17 cellular contexts compared by ENCODE assay signal in the genomic region with DNA sequence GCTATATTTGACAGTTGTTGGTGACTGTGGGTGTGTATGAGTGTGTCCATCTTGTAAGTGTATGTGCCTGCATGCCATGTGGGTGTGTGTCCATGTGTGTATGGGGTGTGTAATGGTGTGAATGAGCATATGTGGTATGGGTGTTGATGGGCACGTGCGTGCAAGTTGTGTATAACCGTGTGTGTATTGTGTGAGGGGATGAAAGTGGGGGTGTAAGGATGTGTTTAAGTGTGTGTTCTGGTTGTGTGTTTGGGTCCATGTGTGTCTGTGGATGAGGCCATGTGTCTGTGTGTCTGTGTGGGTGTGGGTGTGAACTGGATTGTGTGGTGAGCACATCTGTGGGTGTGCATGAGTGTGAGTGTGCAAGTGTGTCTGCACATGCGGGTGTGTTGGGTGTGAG. TPM values are rescaled to one million over a fixed set of nuclear protein-coding genes. Genes with fewer than 3 reads are reported as not detected.
DNase-seq lines count a peak whose midpoint lies in the region; ATAC-seq, FAIRE-seq and TF ChIP-seq lines count a peak whose summit lies in the region.
"Had no signal": no experiment of that assay in that cellular context is flagged by ENCODE, and none has a peak within 500 bp of the region (broad histone marks: within the 10 kb centered on the region; RNA-seq: fewer than 3 reads in every experiment).

No MANE protein-coding gene starts in this region.

- intact Hi-C loops in A673 (cut with micrococcal nuclease; ENCODE audit: unreplicated experiment) = no loop called here
- intact Hi-C loops in CD4-positive, alpha-beta memory T cell (cut with micrococcal nuclease) = no loop called here

- ATAC-seq in naive B cell (ENCODE audit: low read depth in 2 of 2) (no peak), GM21529 (IDR thresholded peaks at IDR 0.05; ENCODE audit: unreplicated experiment) (no peak)

- H3K4me3 ChIP-seq in A673 (ENCODE audit: low read depth, low read length, poor library complexity, severe bottlenecking) (peak overlapping the region; percentile 43), astrocyte (ENCODE audit: insufficient read depth, low read depth, low read length) (no peak overlapping the region), Karpas-422 (ENCODE audit: low read length) (no peak overlapping the region)
- H3K4me3 ChIP-seq in CD4-positive, alpha-beta memory T cell (ENCODE audit: low read length in 2 of 2) = no peak overlapping the region
- H3K4me3 ChIP-seq: MG63 had no signal

- H3K4me1 ChIP-seq in A673 (ENCODE audit: insufficient read depth, low read length, poor library complexity, severe bottlenecking) (peaks cover 7% of the 10 kb centered on the region), astrocyte (ENCODE audit: insufficient read depth, low read length) (no peaks in the 10 kb centered on the region), Karpas-422 (ENCODE audit: low read length) (peaks cover 10% of the 10 kb centered on the region)
- peaks cover 27% of the 10 kb centered on the region for H3K4me1 ChIP-seq in CD4-positive, alpha-beta memory T cell (ENCODE audit: insufficient read depth, low read length)

- H3K4me3 Mint-ChIP-seq in CD4-positive, alpha-beta memory T cell = peak overlapping the region in 6 of 8 donors; percentile 25 to 79 (median 54)
- H3K4me3 Mint-ChIP-seq in astrocyte (ENCODE audit: unreplicated experiment) (peak overlapping the region; percentile 65), naive B cell (peak overlapping the region in 7 of 8 donors; percentile 5 to 66 (median 23))

- BruUV-seq in A673 (replicated peaks; lab: Mats Ljungman, UMichigan) = no TSS peak

- H3K36me3 Mint-ChIP-seq in CD4-positive, alpha-beta memory T cell = peaks cover 0 to 3% of the 10 kb centered on the region in 2 donors
- H3K36me3 Mint-ChIP-seq in astrocyte (ENCODE audit: low read depth, unreplicated experiment) = no peaks in the 10 kb centered on the region
- no peaks in the 10 kb centered on the region for H3K36me3 Mint-ChIP-seq in naive B cell

- no peak overlapping the region for H3K27ac ChIP-seq in A673 (ENCODE audit: low read depth, low read length, poor library complexity, severe bottlenecking)
- H3K27ac ChIP-seq in CD4-positive, alpha-beta memory T cell (ENCODE audit: low read depth, low read length) = no peak overlapping the region
- no peak overlapping the region for H3K27ac ChIP-seq in astrocyte (ENCODE audit: low read depth, low read length)
- H3K27ac ChIP-seq in Karpas-422 (ENCODE audit: low read length) = no peak overlapping the region
- H3K27ac ChIP-seq: ascending aorta, C4-2B had no signal

- H3K79me2 ChIP-seq in astrocyte (ENCODE audit: insufficient read depth, low read length) (no peaks in the 10 kb centered on the region), Karpas-422 (ENCODE audit: low read length) (no peaks in the 10 kb centered on the region)

- H2AFZ ChIP-seq in astrocyte (ENCODE audit: low read depth, low read length) = no peak overlapping the region
- no peak overlapping the region for H2AFZ ChIP-seq in Karpas-422 (ENCODE audit: low read length)

- H3K27me3 ChIP-seq in A673 (replicated peaks; ENCODE audit: insufficient read depth, low read depth, low read length, poor library complexity) (peaks cover 19% of the 10 kb centered on the region), astrocyte (ENCODE audit: insufficient read depth, low read length) (peaks cover 26% of the 10 kb centered on the region), Karpas-422 (ENCODE audit: low read length) (no peaks in the 10 kb centered on the region)
- H3K27me3 ChIP-seq in CD4-positive, alpha-beta memory T cell (ENCODE audit: insufficient read depth, low read length) = no peaks in the 10 kb centered on the region
- H3K27me3 ChIP-seq: ascending aorta had no signal

- peaks cover 22 to 41% (median 26%) of the 10 kb centered on the region in 4 donors for H3K4me1 Mint-ChIP-seq in CD4-positive, alpha-beta memory T cell
- H3K4me1 Mint-ChIP-seq in astrocyte (ENCODE audit: low read depth, unreplicated experiment) (no peaks in the 10 kb centered on the region), naive B cell (peaks cover 12 to 31% (median 21%) of the 10 kb centered on the region in 3 donors)

- H3K36me3 ChIP-seq in A673 (ENCODE audit: insufficient read depth, low read length, poor library complexity, severe bottlenecking) = no peaks in the 10 kb centered on the region
- no peaks in the 10 kb centered on the region for H3K36me3 ChIP-seq in CD4-positive, alpha-beta memory T cell (ENCODE audit: insufficient read depth, low read length)
- H3K36me3 ChIP-seq in astrocyte (ENCODE audit: insufficient read depth, low read length) = no peaks in the 10 kb centered on the region
- H3K36me3 ChIP-seq in Karpas-422 (ENCODE audit: insufficient read depth, low read length) = no peaks in the 10 kb centered on the region
- H3K36me3 ChIP-seq: ascending aorta, MG63 had no signal

- CTCF ChIA-PET in A673 (lab: Charles Lee) = no interaction called here
- CTCF ChIA-PET in CD4-positive, alpha-beta memory T cell (lab: Charles Lee; ENCODE audit: partially characterized antibody) = interaction anchor here (1.4 kb wide), 1 partner anchor 54 kb away, joined by 5 read pairs; no protein-coding TSS in a partner anchor

- DNase-seq in A673 (ENCODE audit: low spot score) = no peak
- DNase-seq in CD4-positive, alpha-beta memory T cell = no peak
- DNase-seq in astrocyte (ENCODE audit: low read depth) = no peak
- DNase-seq in naive B cell = no peak
- DNase-seq in Karpas-422 = no peak
- no peak for DNase-seq in effector CD8-positive, alpha-beta T cell (lab: John Stamatoyannopoulos, UW)
- no peak for DNase-seq in NCI-H2196 (lab: John Stamatoyannopoulos, UW; ENCODE audit: unreplicated experiment)
- DNase-seq: activated CD8-positive, alpha-beta memory T cell treated with anti-CD3 and anti-CD28 coated beads, Interleukin-2, amount 50 U/mL, for 4 hours; dorsolateral prefrontal cortex; NCI-H2107 had no signal

- H3K9me3 ChIP-seq in A673 (ENCODE audit: low read depth, low read length, poor library complexity, severe bottlenecking) (no peaks in the 10 kb centered on the region), astrocyte (ENCODE audit: insufficient read depth, low read depth, low read length) (no peaks in the 10 kb centered on the region), Karpas-422 (ENCODE audit: low read length) (no peaks in the 10 kb centered on the region)
- no peaks in the 10 kb centered on the region for H3K9me3 ChIP-seq in CD4-positive, alpha-beta memory T cell (ENCODE audit: control insufficient read depth in 1 of 2, low read length in 2 of 2)
- H3K9me3 ChIP-seq: ascending aorta, MG63 had no signal

- H4K20me1 ChIP-seq in astrocyte (ENCODE audit: insufficient read depth, low read length) (peaks cover 5% of the 10 kb centered on the region), Karpas-422 (ENCODE audit: insufficient read depth, low read depth, low read length) (no peaks in the 10 kb centered on the region)

- POLR2A ChIA-PET in A673 (lab: Charles Lee; ENCODE audit: low non-redundant PET) = interaction anchor here (0.7 kb wide), 1 partner anchor 40 kb away, joined by 5 read pairs; no protein-coding TSS in a partner anchor
- POLR2A ChIA-PET in CD4-positive, alpha-beta memory T cell (lab: Charles Lee; ENCODE audit: partially characterized antibody) = interaction anchor here (0.6 to 17.7 kb wide), 3 partner anchors 20 to 104 kb away, joined by 3 to 1324 read pairs (median 4); no protein-coding TSS in a partner anchor

- FAIRE-seq in astrocyte (lab: Jason Lieb, UNC) = no peak
- FAIRE-seq: G401.6, GM19239, islet of Langerhans had no signal

- H3K9ac ChIP-seq in astrocyte (ENCODE audit: low read length) = no peak overlapping the region
- H3K9ac ChIP-seq in Karpas-422 (ENCODE audit: low read length) = no peak overlapping the region

- TF ChIP-seq CTCF in A673 (conservative IDR thresholded peaks at IDR 0.05; ENCODE audit: low read depth, low read length) (no peak), astrocyte (IDR thresholded peaks at IDR 0.05; ENCODE audit: insufficient read depth, low read depth, low read length) (no peak)

- H3K27ac Mint-ChIP-seq in CD4-positive, alpha-beta memory T cell = peak overlapping the region in 2 of 7 donors; percentile 13 to 83
- H3K27ac Mint-ChIP-seq in astrocyte (ENCODE audit: unreplicated experiment) (no peak overlapping the region), naive B cell (peak overlapping the region in 2 of 6 donors; percentile 1 to 69)

- H3K9me3 Mint-ChIP-seq in CD4-positive, alpha-beta memory T cell = no peaks in the 10 kb centered on the region
- H3K9me3 Mint-ChIP-seq in astrocyte (ENCODE audit: unreplicated experiment) (no peaks in the 10 kb centered on the region), naive B cell (no peaks in the 10 kb centered on the region)

- H3K4me2 ChIP-seq in astrocyte (ENCODE audit: low read length) = peak overlapping the region; percentile 78
- no peak overlapping the region for H3K4me2 ChIP-seq in Karpas-422 (ENCODE audit: low read depth, low read length, poor library complexity, severe bottlenecking)

- peaks cover 2 to 3% of the 10 kb centered on the region in 2 donors for H3K27me3 Mint-ChIP-seq in CD4-positive, alpha-beta memory T cell
- H3K27me3 Mint-ChIP-seq in astrocyte (ENCODE audit: low read depth, unreplicated experiment) (peaks cover 43% of the 10 kb centered on the region), naive B cell (peaks cover 6 to 17% (median 13%) of the 10 kb centered on the region in 3 donors)

- no peaks in the 10 kb centered on the region for H3K9me2 ChIP-seq in Karpas-422 (replicated peaks; ENCODE audit: insufficient read depth, low read length)

RNA-seq across cellular contexts. Expression of gene FAM78A, which starts 5.9 kb away (rescaled TPM):
- 0.84 and 1.7 TPM in 2 replicates for total RNA-seq in A673 (2021)
- total RNA-seq in CD4-positive, alpha-beta memory T cell = 10 to 100 TPM; 93.5 TPM
- 10 to 100 TPM in 1 of 2 donors, 1 to 10 TPM in 1; 5.5 to 29.2 TPM for polyA plus RNA-seq in CD4-positive, alpha-beta memory T cell
- 0.73 and 1.1 TPM in 2 replicates for total RNA-seq in astrocyte
- polyA plus RNA-seq in naive B cell (ENCODE audit: low read depth in 6 of 6) = 10 to 100 TPM in 4 of 6 donors, 1 to 10 TPM in 2; 5.2 to 18.3 (median 11.6) TPM
- total RNA-seq in Karpas-422 (2014; rRNA removed; shearing (Covaris generic); ENCODE audit: low replicate concordance) = 31.6 and 43.9 TPM in 2 replicates

RNA-seq across cellular contexts. Expression of gene PLPP7, which starts 7.3 kb away (rescaled TPM):
- total RNA-seq in A673 (2021) = not detected in 2 replicates
- not detected for total RNA-seq in CD4-positive, alpha-beta memory T cell
- not detected for polyA plus RNA-seq in CD4-positive, alpha-beta memory T cell
- 0.20 and 0.65 TPM in 2 replicates for total RNA-seq in astrocyte
- 1 to 10 TPM in 3 of 6 donors, under 1 TPM in 2, not detected in 1; 0.78 to 2.0 (median 1.2) TPM for polyA plus RNA-seq in naive B cell (ENCODE audit: low read depth in 6 of 6)
- total RNA-seq in Karpas-422 (2014; rRNA removed; shearing (Covaris generic); ENCODE audit: low replicate concordance) = not detected in 2 replicates

Comparison
In these comparisons a context has a peak if more than half of its experiments do, and no peak if none do; other contexts are left out.
1. RNA of gene FAM78A, which starts 5.9 kb away (total RNA-seq): 93.5 TPM in CD4-positive, alpha-beta memory T cell and 31.6 to 43.9 TPM in Karpas-422; 0.84 to 1.7 TPM in A673 and 0.73 to 1.1 TPM in astrocyte; every median in the first group is over 10 times any median in the second.
2. Peak in every context shown above with its lines, with median percentiles within 50 percentile points of each other: H3K4me3 Mint-ChIP-seq.